24 cellular contexts compared by ENCODE assay signal in genomic region chr18:56711706-56712445, GRCh38.
DNase-seq lines count a peak whose midpoint lies in the region; ATAC-seq, FAIRE-seq and TF ChIP-seq lines count a peak whose summit lies in the region.
"Had no signal": no experiment of that assay in that cellular context is flagged by ENCODE, and none has a peak within 500 bp of the region (broad histone marks: within the 10 kb centered on the region; RNA-seq: fewer than 3 reads in every experiment).

No MANE protein-coding gene starts in this region.

- 90 to 99% (median 96%) methylated on average over 2 of the region's 2 CpGs for WGBS in spleen, 5 donors

- FAIRE-seq in GM19239 (lab: Jason Lieb, UNC) = peak; percentile 35
- FAIRE-seq: HepG2 had no signal

- TF ChIP-seq POLR2A in spleen (IDR thresholded peaks at IDR 0.05) = no peak

- TF ChIP-seq CTCF in AG10803 (conservative IDR thresholded peaks at IDR 0.05; ENCODE audit: low read length) = no peak
- TF ChIP-seq CTCF in fibroblast of villous mesenchyme (IDR thresholded peaks at IDR 0.05; ENCODE audit: insufficient read depth, low read depth, low read length) = no peak
- no peak for TF ChIP-seq CTCF in spleen (IDR thresholded peaks at IDR 0.05 in 8 of 11, conservative IDR thresholded peaks at IDR 0.05 in 3 of 11)

- no peaks in the 10 kb centered on the region for H3K27me3 ChIP-seq in spleen (replicated peaks in 1 of 7)
- H3K27me3 ChIP-seq: brain microvascular endothelial cell, esophagus squamous epithelium, heart right ventricle, ovary had no signal

- peaks cover 23% of the 10 kb centered on the region for H3K4me1 Mint-ChIP-seq in activated T-cell treated with anti-CD3 and anti-CD28 coated beads, Interleukin-2, amount 50 U/mL, for 72 hours (ENCODE audit: low read depth)
- H3K4me1 Mint-ChIP-seq in activated CD8-positive, alpha-beta memory T cell treated with anti-CD3 and anti-CD28 coated beads, Interleukin-2, amount 10 ng/mL, durations not matched to agents 7 days and 5 days = peaks cover 22% of the 10 kb centered on the region

- peaks cover 0 to 4% (median 0%) of the 10 kb centered on the region in 6 donors for H3K4me1 ChIP-seq in spleen
- H3K4me1 ChIP-seq: esophagus squamous epithelium had no signal

- CTCF ChIA-PET in activated CD8-positive, alpha-beta memory T cell treated with anti-CD3 and anti-CD28 coated beads, Interleukin-2, amount 10 ng/mL, durations not matched to agents 7 days and 5 days (lab: Charles Lee) = no interaction called here

- no peaks in the 10 kb centered on the region for H3K9me3 ChIP-seq in spleen
- H3K9me3 ChIP-seq: esophagus squamous epithelium, heart right ventricle, ovary had no signal

- H3K36me3 ChIP-seq in spleen = no peaks in the 10 kb centered on the region
- H3K36me3 ChIP-seq: brain microvascular endothelial cell, esophagus squamous epithelium, ovary had no signal

- no peak overlapping the region for H3K27ac ChIP-seq in spleen
- H3K27ac ChIP-seq: brain microvascular endothelial cell, esophagus squamous epithelium, heart right ventricle, HL-60, ovary had no signal

- intact Hi-C loops in spleen (cut with DNase I; ENCODE audit: low total_unique reads) = no loop called here

- no peak overlapping the region for H3K4me3 ChIP-seq in AG10803 (ENCODE audit: low read length)
- no peak overlapping the region for H3K4me3 ChIP-seq in fibroblast of villous mesenchyme (ENCODE audit: low read depth, low read length)
- H3K4me3 ChIP-seq in spleen = no peak overlapping the region
- H3K4me3 ChIP-seq: esophagus squamous epithelium, heart right ventricle, ovary had no signal

- no peak overlapping the region for H3K27ac Mint-ChIP-seq in activated T-cell treated with anti-CD3 and anti-CD28 coated beads, Interleukin-2, amount 50 U/mL, for 72 hours
- no peak overlapping the region for H3K27ac Mint-ChIP-seq in activated CD8-positive, alpha-beta memory T cell treated with anti-CD3 and anti-CD28 coated beads, Interleukin-2, amount 10 ng/mL, durations not matched to agents 7 days and 5 days
- H3K27ac Mint-ChIP-seq: activated naive CD8-positive, alpha-beta T cell treated with anti-CD3 and anti-CD28 coated beads, Interleukin-2, amount 10 ng/mL, durations not matched to agents 7 days and 5 days; CD8-positive, alpha-beta T cell; WTC11 had no signal

- no peaks in the 10 kb centered on the region for H3K9me3 Mint-ChIP-seq in activated T-cell treated with anti-CD3 and anti-CD28 coated beads, Interleukin-2, amount 50 U/mL, for 72 hours
- no peaks in the 10 kb centered on the region for H3K9me3 Mint-ChIP-seq in activated CD8-positive, alpha-beta memory T cell treated with anti-CD3 and anti-CD28 coated beads, Interleukin-2, amount 10 ng/mL, durations not matched to agents 7 days and 5 days (ENCODE audit: low read depth)
- H3K9me3 Mint-ChIP-seq: activated naive CD8-positive, alpha-beta T cell treated with anti-CD3 and anti-CD28 coated beads, Interleukin-2, amount 10 ng/mL, durations not matched to agents 7 days and 5 days; CD8-positive, alpha-beta T cell; naive B cell; WTC11 had no signal

- DNase-seq in AG10803 (ENCODE audit: low read depth) (peak; percentile 67), GM19239 (ENCODE audit: insufficient read length, low spot score) (no peak), NCI-H69 (lab: John Stamatoyannopoulos, UW) (peak; percentile 92), fibroblast of villous mesenchyme (ENCODE audit: low read depth) (peak; percentile 62), spleen (no peak)
- no peak for DNase-seq in activated T-cell treated with anti-CD3 and anti-CD28 coated beads, Interleukin-2, amount 50 U/mL, for 72 hours
- DNase-seq in activated CD8-positive, alpha-beta memory T cell treated with anti-CD3 and anti-CD28 coated beads, Interleukin-2, amount 10 ng/mL, durations not matched to agents 7 days and 5 days = no peak
- DNase-seq: activated CD8-positive, alpha-beta memory T cell treated with anti-CD3 and anti-CD28 coated beads, Interleukin-2, amount 50 U/mL, for 48 hours; activated naive CD8-positive, alpha-beta T cell treated with anti-CD3 and anti-CD28 coated beads, Interleukin-2, amount 10 ng/mL, durations not matched to agents 7 days and 5 days; brain microvascular endothelial cell; CD8-positive, alpha-beta T cell; esophagus squamous epithelium; heart right ventricle; left colon; naive B cell; NCI-H1105; NCI-H2107; ovary; right cardiac atrium; T1000 had no signal

- H3K36me3 Mint-ChIP-seq in activated T-cell treated with anti-CD3 and anti-CD28 coated beads, Interleukin-2, amount 50 U/mL, for 72 hours (ENCODE audit: insufficient read depth in 2 of 2) = peaks cover 0 to 5% of the 10 kb centered on the region in 2 donors
- H3K36me3 Mint-ChIP-seq in activated CD8-positive, alpha-beta memory T cell treated with anti-CD3 and anti-CD28 coated beads, Interleukin-2, amount 10 ng/mL, durations not matched to agents 7 days and 5 days = peaks cover 6% of the 10 kb centered on the region
- H3K36me3 Mint-ChIP-seq: naive B cell, WTC11 had no signal

- no peak for ATAC-seq in activated T-cell treated with anti-CD3 and anti-CD28 coated beads, Interleukin-2, amount 50 U/mL, for 72 hours (replicated peaks in 1 of 2)
- no peak for ATAC-seq in activated CD8-positive, alpha-beta memory T cell treated with anti-CD3 and anti-CD28 coated beads, Interleukin-2, amount 10 ng/mL, durations not matched to agents 7 days and 5 days
- ATAC-seq in GM21367 (IDR thresholded peaks at IDR 0.05; ENCODE audit: unreplicated experiment) = no peak
- ATAC-seq: CD8-positive, alpha-beta T cell; heart right ventricle; HepG2; left colon; right cardiac atrium; WTC11 had no signal

- H3K4me3 Mint-ChIP-seq in activated T-cell treated with anti-CD3 and anti-CD28 coated beads, Interleukin-2, amount 50 U/mL, for 72 hours = no peak overlapping the region
- no peak overlapping the region for H3K4me3 Mint-ChIP-seq in activated CD8-positive, alpha-beta memory T cell treated with anti-CD3 and anti-CD28 coated beads, Interleukin-2, amount 10 ng/mL, durations not matched to agents 7 days and 5 days
- H3K4me3 Mint-ChIP-seq: activated naive CD8-positive, alpha-beta T cell treated with anti-CD3 and anti-CD28 coated beads, Interleukin-2, amount 10 ng/mL, durations not matched to agents 7 days and 5 days; CD8-positive, alpha-beta T cell; naive B cell; WTC11 had no signal

- H3K27me3 Mint-ChIP-seq in activated T-cell treated with anti-CD3 and anti-CD28 coated beads, Interleukin-2, amount 50 U/mL, for 72 hours (ENCODE audit: low read depth) = no peaks in the 10 kb centered on the region
- H3K27me3 Mint-ChIP-seq in activated CD8-positive, alpha-beta memory T cell treated with anti-CD3 and anti-CD28 coated beads, Interleukin-2, amount 10 ng/mL, durations not matched to agents 7 days and 5 days = no peaks in the 10 kb centered on the region
- H3K27me3 Mint-ChIP-seq: activated naive CD8-positive, alpha-beta T cell treated with anti-CD3 and anti-CD28 coated beads, Interleukin-2, amount 10 ng/mL, durations not matched to agents 7 days and 5 days; naive B cell had no signal

Comparison
In these comparisons a context has a peak if more than half of its experiments do, and no peak if none do; other contexts are left out.
1. DNase-seq: peak in AG10803 (single experiment), NCI-H69 (single experiment) and fibroblast of villous mesenchyme (single experiment); none in GM19239 (single experiment), activated T-cell treated with anti-CD3 and anti-CD28 coated beads, Interleukin-2, amount 50 U/mL, for 72 hours (0 of 2), activated CD8-positive, alpha-beta memory T cell treated with anti-CD3 and anti-CD28 coated beads, Interleukin-2, amount 10 ng/mL, durations not matched to agents 7 days and 5 days (single experiment) and spleen (single experiment).